Comparison of ENCODE assay signal across 21 cellular contexts in the genomic region with DNA sequence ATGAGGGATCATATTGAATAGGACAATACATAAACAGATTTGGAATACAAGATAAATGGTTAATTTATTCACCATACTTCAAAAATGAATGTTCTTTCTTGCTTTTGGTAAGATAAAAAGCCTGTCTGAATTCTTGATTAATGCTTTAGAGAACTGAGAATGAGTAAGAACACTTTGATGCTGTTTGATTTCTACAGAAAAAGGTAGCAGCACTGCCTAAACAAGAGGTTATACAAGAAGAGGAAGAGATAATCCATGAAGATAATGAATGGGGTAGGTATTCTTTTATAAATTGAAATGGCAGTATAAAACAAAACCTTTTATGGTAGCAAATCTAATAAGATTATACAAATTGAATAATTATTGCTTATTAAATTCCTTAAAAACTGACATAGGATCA. TPM values are rescaled to one million over a fixed set of nuclear protein-coding genes. Genes with fewer than 3 reads are reported as not detected.
DNase-seq lines count a peak whose midpoint lies in the region; ATAC-seq and FAIRE-seq lines count a peak whose summit lies in the region.
"Had no signal": no experiment of that assay in that cellular context is flagged by ENCODE, and none has a peak within 500 bp of the region (broad histone marks: within the 10 kb centered on the region; RNA-seq: fewer than 3 reads in every experiment).

No MANE protein-coding gene starts in this region.

- H3K27ac ChIP-seq in small intestine (ENCODE audit: low read depth in 1 of 2, low read length in 1 of 2), result no peak overlapping the region
- H3K27ac ChIP-seq: BLaER1 treated with 17β-estradiol and CSF1 and Interleukin-3, amounts not matched to agents 10 nM and 100 nM had no signal

- H3K4me1 ChIP-seq in small intestine (ENCODE audit: control insufficient read depth in 2 of 2, insufficient read depth in 1 of 2, low read depth in 1 of 2, low read length in 1 of 2), result no peaks in the 10 kb centered on the region
- H3K4me1 ChIP-seq: BLaER1 treated with 17β-estradiol and CSF1 and Interleukin-3, amounts not matched to agents 10 nM and 100 nM had no signal

- peaks cover 77% of the 10 kb centered on the region for H3K36me3 Mint-ChIP-seq in activated T-cell treated with anti-CD3 and anti-CD28 coated beads, Interleukin-2, amount 50 U/mL, for 24 hours (ENCODE audit: low read depth)
- H3K36me3 Mint-ChIP-seq in central memory CD8-positive, alpha-beta T cell (ENCODE audit: insufficient read depth), result peaks cover 24% of the 10 kb centered on the region
- H3K36me3 Mint-ChIP-seq in stimulated activated naive B cell treated with anti-CD40 and anti-IgM and Interleukin-4, amounts not matched to agents 10 μg/mL and 1 μg/mL and 100 μg/mL, for 72 hours, result peaks cover 19 to 23% of the 10 kb centered on the region in 2 donors

- FAIRE-seq in small intestine (lab: Jason Lieb, UNC), result no peak
- FAIRE-seq: GM12878, GM19239, H1, HepG2 had no signal

- H3K4me3 ChIP-seq in small intestine (ENCODE audit: low read depth in 1 of 2, low read length in 2 of 2), result no peak overlapping the region
- H3K4me3 ChIP-seq: BLaER1 treated with 17β-estradiol and CSF1 and Interleukin-3, amounts not matched to agents 10 nM and 100 nM; GM12878 had no signal

- H3K4me3 Mint-ChIP-seq in activated T-cell treated with anti-CD3 and anti-CD28 coated beads, Interleukin-2, amount 50 U/mL, for 24 hours, result no peak overlapping the region
- H3K4me3 Mint-ChIP-seq in stimulated activated naive CD8-positive, alpha-beta T cell treated with anti-CD3 and anti-CD28 coated beads, Interleukin-15, amount 100 ng/mL, for 72 hours, result no peak overlapping the region
- H3K4me3 Mint-ChIP-seq in central memory CD8-positive, alpha-beta T cell, result no peak overlapping the region
- no peak overlapping the region for H3K4me3 Mint-ChIP-seq in stimulated activated naive B cell treated with anti-CD40 and anti-IgM and Interleukin-4, amounts not matched to agents 10 μg/mL and 1 μg/mL and 100 μg/mL, for 72 hours
- H3K4me3 Mint-ChIP-seq: B cell; CD8-positive, alpha-beta memory T cell; H9 had no signal

- no peak for ATAC-seq in stimulated activated naive CD8-positive, alpha-beta T cell treated with anti-CD3 and anti-CD28 coated beads, Interleukin-15, amount 100 ng/mL, for 72 hours
- no peak for ATAC-seq in stimulated activated naive CD8-positive, alpha-beta T cell treated with anti-CD3 and anti-CD28 coated beads, Interleukin-15, Interleukin-2, amounts not matched to agents 100 U/mL and 50 U/mL, for 24 hours
- no peak for ATAC-seq in central memory CD8-positive, alpha-beta T cell (replicated peaks; ENCODE audit: extremely low read depth, poor library complexity, severe bottlenecking)
- peak; percentile 67 to 85 for ATAC-seq in stimulated activated naive B cell treated with anti-CD40 and anti-IgM and Interleukin-4, amounts not matched to agents 10 μg/mL and 1 μg/mL and 100 μg/mL, for 72 hours (replicated peaks)
- ATAC-seq: GM12878, HepG2 had no signal

- no peak for DNase-seq in activated T-cell treated with anti-CD3 and anti-CD28 coated beads, Interleukin-2, amount 50 U/mL, for 24 hours
- no peak for DNase-seq in activated T-cell treated with anti-CD3 and anti-CD28 coated beads for 4 hours
- no peak for DNase-seq in stimulated activated naive CD8-positive, alpha-beta T cell treated with anti-CD3 and anti-CD28 coated beads, Interleukin-15, amount 100 ng/mL, for 72 hours
- no peak for DNase-seq in stimulated activated naive CD8-positive, alpha-beta T cell treated with anti-CD3 and anti-CD28 coated beads, Interleukin-15, Interleukin-2, amounts not matched to agents 100 U/mL and 50 U/mL, for 24 hours
- DNase-seq in central memory CD8-positive, alpha-beta T cell (ENCODE audit: low spot score in 2 of 2), result no peak
- no peak for DNase-seq in stimulated activated naive B cell treated with anti-CD40 and anti-IgM and Interleukin-4, amounts not matched to agents 10 μg/mL and 1 μg/mL and 100 μg/mL, for 72 hours
- no peak for DNase-seq in HCEC 1CT
- DNase-seq in small intestine, result no peak
- DNase-seq: CD8-positive, alpha-beta memory T cell; COR-L47; DMS 273 treated with DMSO at 0.1 percent for 48 hours; DMS53; DND-41; EL; H9 had no signal

- peaks cover 4% of the 10 kb centered on the region for H3K4me1 Mint-ChIP-seq in activated T-cell treated with anti-CD3 and anti-CD28 coated beads, Interleukin-2, amount 50 U/mL, for 24 hours (ENCODE audit: low read depth)
- H3K4me1 Mint-ChIP-seq in stimulated activated naive CD8-positive, alpha-beta T cell treated with anti-CD3 and anti-CD28 coated beads, Interleukin-15, amount 100 ng/mL, for 72 hours, result no peaks in the 10 kb centered on the region
- no peaks in the 10 kb centered on the region for H3K4me1 Mint-ChIP-seq in central memory CD8-positive, alpha-beta T cell
- H3K4me1 Mint-ChIP-seq in stimulated activated naive B cell treated with anti-CD40 and anti-IgM and Interleukin-4, amounts not matched to agents 10 μg/mL and 1 μg/mL and 100 μg/mL, for 72 hours, result peaks cover 2 to 10% of the 10 kb centered on the region in 2 donors
- H3K4me1 Mint-ChIP-seq: B cell, H9 had no signal

- no peaks in the 10 kb centered on the region for H3K9me3 Mint-ChIP-seq in activated T-cell treated with anti-CD3 and anti-CD28 coated beads, Interleukin-2, amount 50 U/mL, for 24 hours
- H3K9me3 Mint-ChIP-seq in stimulated activated naive CD8-positive, alpha-beta T cell treated with anti-CD3 and anti-CD28 coated beads, Interleukin-15, amount 100 ng/mL, for 72 hours, result no peaks in the 10 kb centered on the region
- no peaks in the 10 kb centered on the region for H3K9me3 Mint-ChIP-seq in central memory CD8-positive, alpha-beta T cell
- H3K9me3 Mint-ChIP-seq in stimulated activated naive B cell treated with anti-CD40 and anti-IgM and Interleukin-4, amounts not matched to agents 10 μg/mL and 1 μg/mL and 100 μg/mL, for 72 hours, result no peaks in the 10 kb centered on the region
- H3K9me3 Mint-ChIP-seq: CD8-positive, alpha-beta memory T cell; H9 had no signal

- H3K27ac Mint-ChIP-seq in activated T-cell treated with anti-CD3 and anti-CD28 coated beads, Interleukin-2, amount 50 U/mL, for 24 hours, result peak overlapping the region; percentile 30
- H3K27ac Mint-ChIP-seq in stimulated activated naive CD8-positive, alpha-beta T cell treated with anti-CD3 and anti-CD28 coated beads, Interleukin-15, amount 100 ng/mL, for 72 hours, result peak overlapping the region; percentile 6 to 38
- peak overlapping the region; percentile 9 for H3K27ac Mint-ChIP-seq in central memory CD8-positive, alpha-beta T cell (ENCODE audit: low read depth)
- peak overlapping the region; percentile 27 for H3K27ac Mint-ChIP-seq in stimulated activated naive B cell treated with anti-CD40 and anti-IgM and Interleukin-4, amounts not matched to agents 10 μg/mL and 1 μg/mL and 100 μg/mL, for 72 hours
- H3K27ac Mint-ChIP-seq: B cell, H9 had no signal

- H3K36me3 ChIP-seq in small intestine (ENCODE audit: control insufficient read depth in 2 of 2, insufficient read depth in 2 of 2, low read length in 2 of 2), result peaks cover 0 to 7% of the 10 kb centered on the region in 2 donors

- no peaks in the 10 kb centered on the region for H3K9me3 ChIP-seq in small intestine (ENCODE audit: control insufficient read depth, low read depth)
- H3K9me3 ChIP-seq: BLaER1 treated with 17β-estradiol and CSF1 and Interleukin-3, amounts not matched to agents 10 nM and 100 nM had no signal

- H3K27me3 ChIP-seq in small intestine (ENCODE audit: control insufficient read depth in 2 of 2, insufficient read depth in 2 of 2, low read length in 2 of 2), result no peaks in the 10 kb centered on the region
- H3K27me3 ChIP-seq: BLaER1 treated with 17β-estradiol and CSF1 and Interleukin-3, amounts not matched to agents 10 nM and 100 nM had no signal

- H3K27me3 Mint-ChIP-seq in activated T-cell treated with anti-CD3 and anti-CD28 coated beads, Interleukin-2, amount 50 U/mL, for 24 hours, result no peaks in the 10 kb centered on the region
- no peaks in the 10 kb centered on the region for H3K27me3 Mint-ChIP-seq in stimulated activated naive CD8-positive, alpha-beta T cell treated with anti-CD3 and anti-CD28 coated beads, Interleukin-15, amount 100 ng/mL, for 72 hours
- no peaks in the 10 kb centered on the region for H3K27me3 Mint-ChIP-seq in central memory CD8-positive, alpha-beta T cell
- no peaks in the 10 kb centered on the region for H3K27me3 Mint-ChIP-seq in stimulated activated naive B cell treated with anti-CD40 and anti-IgM and Interleukin-4, amounts not matched to agents 10 μg/mL and 1 μg/mL and 100 μg/mL, for 72 hours
- H3K27me3 Mint-ChIP-seq: B cell; CD8-positive, alpha-beta memory T cell had no signal

RNA-seq across cellular contexts. Expression of a gene that starts 15.3 kb away (rescaled TPM):
- polyA plus RNA-seq in small intestine, result 10 to 100 TPM; 27.0 to 30.2 (median 28.4) TPM

RNA-seq across cellular contexts. Expression of a gene that starts 15.8 kb away (rescaled TPM):
- polyA plus RNA-seq in small intestine, result 10 to 100 TPM in 2 of 3 donors, 1 to 10 TPM in 1; 4.9 to 55.0 (median 44.9) TPM

RNA-seq across cellular contexts. Expression of a gene that starts 46.8 kb away (rescaled TPM):
- 10 to 100 TPM in 1 of 3 donors, 1 to 10 TPM in 2; 3.8 to 17.2 (median 5.9) TPM for polyA plus RNA-seq in small intestine

Comparison
In these comparisons a context has a peak if more than half of its experiments do, and no peak if none do; other contexts are left out.
1. ATAC-seq: peak in stimulated activated naive B cell treated with anti-CD40 and anti-IgM and Interleukin-4, amounts not matched to agents 10 μg/mL and 1 μg/mL and 100 μg/mL, for 72 hours (2 of 2); none in stimulated activated naive CD8-positive, alpha-beta T cell treated with anti-CD3 and anti-CD28 coated beads, Interleukin-15, amount 100 ng/mL, for 72 hours (single experiment), stimulated activated naive CD8-positive, alpha-beta T cell treated with anti-CD3 and anti-CD28 coated beads, Interleukin-15, Interleukin-2, amounts not matched to agents 100 U/mL and 50 U/mL, for 24 hours (single experiment) and central memory CD8-positive, alpha-beta T cell (single experiment).
2. Peak in every context shown above with its lines, with median percentiles within 50 percentile points of each other: H3K27ac Mint-ChIP-seq.